Comparison of ENCODE assay signal across 22 cellular contexts in the genomic region with DNA sequence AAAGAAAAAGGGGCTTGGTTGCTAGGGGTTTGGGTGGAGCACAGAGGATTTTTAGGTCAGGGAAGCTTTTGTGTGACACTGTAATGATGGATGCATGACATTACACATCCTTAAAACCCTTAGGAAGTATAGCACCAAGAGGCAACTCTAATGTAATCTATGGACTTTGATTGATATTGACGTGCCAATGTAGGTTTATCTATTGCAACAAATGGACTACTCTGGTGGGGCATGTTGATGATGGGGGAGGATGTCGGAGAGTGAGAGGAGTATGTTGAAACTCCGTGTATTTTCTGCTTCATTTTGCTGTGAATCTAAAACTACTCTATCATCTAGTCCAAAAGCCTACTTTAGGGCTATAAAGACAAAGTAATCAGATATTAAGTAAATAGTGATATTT.
"Had no signal": no experiment of that assay in that cellular context is flagged by ENCODE, and none has a peak within 500 bp of the region (broad histone marks: within the 10 kb centered on the region; RNA-seq: fewer than 3 reads in every experiment).

No MANE protein-coding gene starts in this region.

- DNase-seq: effector memory CD8-positive, alpha-beta T cell; immature natural killer cell; kidney glomerular epithelial cell; left colon; left ventricle myocardium superior; nucleus accumbens; sigmoid colon; stimulated activated CD4-positive, alpha-beta T cell treated with anti-CD3 and anti-CD28 coated beads, Interleukin-2, amount 100 ng/mL, for 24 hours; stimulated activated CD4-positive, alpha-beta T cell treated with anti-CD3 and anti-CD28 coated beads, Interleukin-4, amount 100 ng/mL, for 24 hours; stimulated activated naive CD4-positive, alpha-beta T cell treated with Interleukin-2 at 50 U/mL for 16 hours; stomach; thyroid gland had no signal

- H3K4me1 Mint-ChIP-seq: immature natural killer cell; memory B cell; stimulated activated effector memory CD8-positive, alpha-beta T cell treated with anti-CD3 and anti-CD28 coated beads, Interleukin-12 subunit alpha, Interleukin-12 subunit beta, amount 100 ng/mL, for 72 hours had no signal

- FAIRE-seq: frontal cortex had no signal

- H3K9me3 ChIP-seq: prostate gland, right atrium auricular region, stomach, thyroid gland had no signal

- H3K27ac Mint-ChIP-seq: effector memory CD8-positive, alpha-beta T cell; immature natural killer cell; memory B cell; natural killer cell treated with Interleukin-12 subunit alpha and Interleukin-12 subunit beta and Interleukin-15 and Interleukin-18, amount 100 ng/mL, for 72 hours; stimulated activated effector memory CD8-positive, alpha-beta T cell treated with anti-CD3 and anti-CD28 coated beads, Interleukin-12 subunit alpha, Interleukin-12 subunit beta, amount 100 ng/mL, for 72 hours; type B pancreatic cell had no signal

- H3K27me3 ChIP-seq: right atrium auricular region, thyroid gland had no signal

- H3K36me3 Mint-ChIP-seq: immature natural killer cell; memory B cell; natural killer cell treated with Interleukin-12 subunit alpha and Interleukin-12 subunit beta and Interleukin-15 and Interleukin-18, amount 100 ng/mL, for 72 hours; stimulated activated effector memory CD8-positive, alpha-beta T cell treated with anti-CD3 and anti-CD28 coated beads, Interleukin-12 subunit alpha, Interleukin-12 subunit beta, amount 100 ng/mL, for 72 hours; type B pancreatic cell had no signal

- H3K4me1 ChIP-seq: prostate gland, right atrium auricular region, sigmoid colon, stomach, thyroid gland had no signal

- H3K27me3 Mint-ChIP-seq: type B pancreatic cell had no signal

- H3K27ac ChIP-seq: coronary artery, prostate gland, right atrium auricular region, sigmoid colon, stomach, thyroid gland had no signal

- H3K4me3 ChIP-seq: coronary artery, lung, prostate gland, right atrium auricular region, sigmoid colon, stomach, thyroid gland had no signal

- H3K4me3 Mint-ChIP-seq: effector memory CD8-positive, alpha-beta T cell; immature natural killer cell; memory B cell; natural killer cell treated with Interleukin-12 subunit alpha and Interleukin-12 subunit beta and Interleukin-15 and Interleukin-18, amount 100 ng/mL, for 72 hours; neural crest cell; stimulated activated effector memory CD8-positive, alpha-beta T cell treated with anti-CD3 and anti-CD28 coated beads, Interleukin-12 subunit alpha, Interleukin-12 subunit beta, amount 100 ng/mL, for 72 hours; type B pancreatic cell had no signal

- H3K9me3 Mint-ChIP-seq: effector memory CD8-positive, alpha-beta T cell; immature natural killer cell; natural killer cell treated with Interleukin-12 subunit alpha and Interleukin-12 subunit beta and Interleukin-15 and Interleukin-18, amount 100 ng/mL, for 72 hours; stimulated activated effector memory CD8-positive, alpha-beta T cell treated with anti-CD3 and anti-CD28 coated beads, Interleukin-12 subunit alpha, Interleukin-12 subunit beta, amount 100 ng/mL, for 72 hours; type B pancreatic cell had no signal

- H3K36me3 ChIP-seq: prostate gland, right atrium auricular region, sigmoid colon, stomach, thyroid gland had no signal

- ATAC-seq: effector memory CD8-positive, alpha-beta T cell; left colon; left ventricle myocardium superior; stimulated activated effector memory CD8-positive, alpha-beta T cell treated with anti-CD3 and anti-CD28 coated beads, Interleukin-12 subunit alpha, Interleukin-12 subunit beta, amount 100 ng/mL, for 72 hours had no signal
